Comparison of ENCODE assay signal across 1 cellular context in the genomic region with DNA sequence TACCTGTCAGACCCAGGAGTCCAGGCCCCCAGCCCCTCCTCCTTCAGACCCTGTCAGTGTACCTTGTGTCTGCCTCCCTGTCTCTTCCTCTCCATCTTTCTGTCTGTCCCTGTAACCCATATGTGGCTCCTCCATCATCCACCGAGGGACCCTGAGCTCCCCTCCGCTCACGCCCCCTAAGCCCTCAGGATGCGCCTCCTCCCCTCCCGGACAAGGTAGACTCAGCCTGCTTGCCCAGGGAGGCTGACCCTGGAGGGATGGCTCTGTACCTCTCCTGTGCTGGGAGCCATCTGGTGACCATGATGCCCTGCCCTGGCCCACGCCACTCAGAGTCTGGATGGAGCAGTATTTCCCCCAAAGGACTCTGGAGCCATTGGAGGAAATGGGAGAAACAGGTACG.
A peak's percentile ranks its signal among the peaks of the same experiment; 100 is the strongest.
TF ChIP-seq lines count a peak whose summit lies in the region.

No MANE protein-coding gene starts in this region.

TF ChIP-seq in K562, 482 proteins besides CTCF, POLR2A, EP300 and RAD21:
- TF ChIP-seq ZNF431 (CRISPR knock-in tag; IDR thresholded peaks at IDR 0.05) = peak; percentile 30; the same call in 1 of the 2 replicates
- TF ChIP-seq HDAC3 (IDR thresholded peaks at IDR 0.05; ENCODE audit: borderline replicate concordance, partially characterized antibody) = no peak
